Comparison of ENCODE assay signal across 8 cellular contexts in genomic region chr15:44194397-44195150, GRCh38. TPM values are rescaled to one million over a fixed set of nuclear protein-coding genes. Genes with fewer than 3 reads are reported as not detected.
DNase-seq lines count a peak whose midpoint lies in the region; ATAC-seq, FAIRE-seq and TF ChIP-seq lines count a peak whose summit lies in the region.

No MANE protein-coding gene starts in this region.

- peak overlapping the region; percentile 83 for H3K9ac ChIP-seq in keratinocyte (ENCODE audit: control insufficient read depth, extremely low read depth, insufficient read depth, low read length)

- H3K36me3 Mint-ChIP-seq in MCF 10A (ENCODE audit: insufficient read depth, unreplicated experiment) = no peaks in the 10 kb centered on the region

- H3K27me3 ChIP-seq in BJ (ENCODE audit: control insufficient read depth, insufficient read depth, low read length) = 0 out of 2 replicates have a peak, but pooled peaks cover 2% of the 10 kb centered on the region
- peaks cover 49% of the 10 kb centered on the region for H3K27me3 ChIP-seq in HL-60 (ENCODE audit: insufficient read depth, poor library complexity, severe bottlenecking)
- H3K27me3 ChIP-seq in keratinocyte (ENCODE audit: control insufficient read depth, extremely low read depth, insufficient read depth, low read length) = no peaks in the 10 kb centered on the region

- DNase-seq in BJ (ENCODE audit: low read depth) (no peak), HL-60 (ENCODE audit: low read depth in 1 of 2, low spot score in 1 of 2) (no peak), T1000 (lab: John Stamatoyannopoulos, UW) (peak; percentile 72), MCF 10A (ENCODE audit: unreplicated experiment) (peak; percentile 40), keratinocyte (ENCODE audit: low read depth, low spot score) (no peak), NCI-H1048 (lab: John Stamatoyannopoulos, UW) (no peak)
- DNase-seq in stimulated activated CD4-positive, alpha-beta T cell treated with anti-CD3 and anti-CD28 coated beads, Interleukin-15, amount 100 ng/mL, for 24 hours = peak; percentile 60

- H3K4me1 Mint-ChIP-seq in MCF 10A (ENCODE audit: insufficient read depth, unreplicated experiment) = peaks cover 10% of the 10 kb centered on the region

- H3K9me3 Mint-ChIP-seq in MCF 10A (ENCODE audit: unreplicated experiment) = no peaks in the 10 kb centered on the region

- no TSS peak for BruUV-seq in MCF 10A (replicated peaks; lab: Mats Ljungman, UMichigan)

- peaks cover 29% of the 10 kb centered on the region for H3K4me1 ChIP-seq in keratinocyte (ENCODE audit: control insufficient read depth, extremely low read depth, insufficient read depth, low read length)

- intact Hi-C loops in MCF 10A (cut with micrococcal nuclease) = loop anchor here (10.0 kb wide), 1 partner anchor 130 kb away; no protein-coding TSS in a partner anchor

- H3K27ac Mint-ChIP-seq in MCF 10A (ENCODE audit: low read depth, unreplicated experiment) = no peak overlapping the region

- no peaks in the 10 kb centered on the region for H4K20me1 ChIP-seq in keratinocyte (ENCODE audit: control insufficient read depth, extremely low read depth, insufficient read depth, low read length)

- H3K27ac ChIP-seq in HL-60 (replicated peaks) (no peak overlapping the region), keratinocyte (ENCODE audit: control insufficient read depth, insufficient read depth, low read length) (peak overlapping the region; percentile 68)

- H3K36me3 ChIP-seq in BJ (ENCODE audit: control insufficient read depth, insufficient read depth, low read length) (no peaks in the 10 kb centered on the region), keratinocyte (ENCODE audit: control insufficient read depth in 2 of 2, extremely low read depth in 1 of 2, insufficient read depth in 2 of 2, low read length in 2 of 2) (no peaks in the 10 kb centered on the region)

- peak overlapping the region; percentile 94 for H3K4me2 ChIP-seq in keratinocyte (ENCODE audit: control insufficient read depth, extremely low read depth, insufficient read depth, low read depth, low read length)

- peaks cover 44% of the 10 kb centered on the region for H3K79me2 ChIP-seq in keratinocyte (ENCODE audit: control insufficient read depth, insufficient read depth, low read length)

- no peak for FAIRE-seq in keratinocyte (lab: Jason Lieb, UNC)

- H3K4me3 ChIP-seq in BJ (ENCODE audit: low read depth, low read length) (peak overlapping the region; percentile 70), HL-60 (replicated peaks; ENCODE audit: insufficient read depth, low read length) (peak overlapping the region; percentile 19; the same call in 1 of the 2 replicates), keratinocyte (ENCODE audit: control insufficient read depth in 2 of 3, extremely low read depth in 1 of 3, insufficient read depth in 2 of 3, low read depth in 1 of 3, low read length in 3 of 3) (peak overlapping the region; percentile 77 to 86 (median 82))

- POLR2A ChIA-PET in BJ (lab: Charles Lee) (interaction anchor here (0.6 kb wide), 1 partner anchor 34 kb away, joined by 3 read pairs; no protein-coding TSS in a partner anchor), MCF 10A (lab: Yijun Ruan, JAX) (interaction anchor here (0.6 to 2.5 kb wide), 4 partner anchors 13 to 233 kb away, joined by 3 to 12 read pairs (median 6); partner anchors contain the start of gene CTDSPL2)

- TF ChIP-seq CTCF in BJ (IDR thresholded peaks at IDR 0.05; ENCODE audit: insufficient read depth, low read depth, low read length) (no peak), HL-60 (IDR thresholded peaks at IDR 0.05; ENCODE audit: insufficient read depth, low read length) (no peak), MCF 10A (IDR thresholded peaks at IDR 0.05; ENCODE audit: unreplicated experiment) (no peak), keratinocyte (optimal IDR thresholded peaks at IDR 0.05 in 1 of 3, IDR thresholded peaks at IDR 0.05 in 1 of 3, conservative IDR thresholded peaks at IDR 0.05 in 1 of 3; ENCODE audit: extremely low read depth in 1 of 3, insufficient read depth in 2 of 3, low read length in 3 of 3) (peak in 2 of 3 experiments; percentile 18 to 34)

- no peaks in the 10 kb centered on the region for H3K27me3 Mint-ChIP-seq in MCF 10A (ENCODE audit: insufficient read depth, unreplicated experiment)

- H2AFZ ChIP-seq in keratinocyte (ENCODE audit: control insufficient read depth, low read length) = peak overlapping the region; percentile 85

- CTCF ChIA-PET in BJ (lab: Yijun Ruan, JAX) = interaction anchor here (0.6 kb wide), 1 partner anchor 66 kb away, joined by 3 read pairs; no protein-coding TSS in a partner anchor
- CTCF ChIA-PET in MCF 10A (lab: Yijun Ruan, JAX) = interaction anchor here (0.6 to 1.4 kb wide), 4 partner anchors 9 to 159 kb away, joined by 3 to 5 read pairs (median 4); no protein-coding TSS in a partner anchor

- H3K4me3 Mint-ChIP-seq in MCF 10A (ENCODE audit: unreplicated experiment) = peak overlapping the region; percentile 72

- dilution Hi-C loops in keratinocyte (cut with MboI; ENCODE audit: extremely low pct_ligation_motif_present, low sequenced_read_pairs) = no loop called here

- no peaks in the 10 kb centered on the region for H3K9me1 ChIP-seq in keratinocyte (ENCODE audit: control insufficient read depth, extremely low read depth, insufficient read depth, low read length)

- peak; percentile 38 for ATAC-seq in GM19438 (IDR thresholded peaks at IDR 0.05; ENCODE audit: low read depth, unreplicated experiment)

- no peaks in the 10 kb centered on the region for H3K9me3 ChIP-seq in keratinocyte (ENCODE audit: control insufficient read depth, low read depth, low read length)

RNA-seq across cellular contexts. Expression of gene FRMD5, which starts 0.5 kb away (rescaled TPM):
- polyA plus RNA-seq in BJ (2011; rRNA removed) = 0.83 and 0.96 TPM in 2 replicates
- 1.4 and 1.9 TPM in 2 replicates for polyA minus RNA-seq in BJ (2011; rRNA and poly(A)+ RNA removed)
- total RNA-seq in MCF 10A (2022) = 0.71 and 0.98 TPM in 2 replicates
- polyA plus RNA-seq in keratinocyte = 6.4 to 11.8 TPM (median 7.3 TPM) in 3 replicates
- polyA plus RNA-seq in keratinocyte (2011; ENCODE audit: low read depth) = 1.6 TPM
- 4.9 and 5.4 TPM in 2 replicates for polyA plus RNA-seq in keratinocyte (2011; cell fraction: cytosol; rRNA removed)
- polyA plus RNA-seq in keratinocyte (2011; cell fraction: nucleus; rRNA removed) = 10.9 and 15.5 TPM in 2 replicates
- 0.83 and 9.5 TPM in 2 replicates for polyA plus RNA-seq in keratinocyte (2012; ENCODE audit: low replicate concordance)
- polyA minus RNA-seq in keratinocyte = 11.5 to 29.1 TPM (median 12.1 TPM) in 3 replicates
- polyA minus RNA-seq in keratinocyte (2011; cell fraction: cytosol; rRNA and poly(A)+ RNA removed) = 5.0 TPM
- 8.9 and 13.1 TPM in 2 replicates for polyA minus RNA-seq in keratinocyte (2011; cell fraction: nucleus; rRNA and poly(A)+ RNA removed)

Comparison
In these comparisons a context has a peak if more than half of its experiments do, and no peak if none do; other contexts are left out.
1. DNase-seq: peak in T1000 (single experiment), MCF 10A (single experiment) and stimulated activated CD4-positive, alpha-beta T cell treated with anti-CD3 and anti-CD28 coated beads, Interleukin-15, amount 100 ng/mL, for 24 hours (single experiment); none in BJ (single experiment), HL-60 (0 of 2), keratinocyte (single experiment) and NCI-H1048 (single experiment).
2. H3K4me3 ChIP-seq: peak in every context shown above with its lines; median percentile 82 in keratinocyte; 70 in BJ; 19 in HL-60.
3. CTCF ChIP-seq: peak in keratinocyte (2 of 3); none in BJ (single experiment), HL-60 (single experiment) and MCF 10A (single experiment).